ENCODE assay signal across 21 cellular contexts in genomic region chr1:94275116-94275515, GRCh38. TPM values are rescaled to one million over a fixed set of nuclear protein-coding genes. Genes with fewer than 3 reads are reported as not detected.
DNase-seq lines count a peak whose midpoint lies in the region; ATAC-seq and TF ChIP-seq lines count a peak whose summit lies in the region.
"Had no signal": no experiment of that assay in that cellular context is flagged by ENCODE, and none has a peak within 500 bp of the region (broad histone marks: within the 10 kb centered on the region; RNA-seq: fewer than 3 reads in every experiment).

No MANE protein-coding gene starts in this region.

- H2AFZ ChIP-seq in PC-3 (ENCODE audit: low read length) (no peak overlapping the region; the same call in 1 of the 2 replicates), mammary epithelial cell (ENCODE audit: low read depth, low read length) (peak overlapping the region; percentile 0)

- DNase-seq in PC-3 (no peak), mammary epithelial cell (peak; percentile 30), fibroblast of villous mesenchyme (ENCODE audit: low read depth) (peak; percentile 52), kidney glomerular epithelial cell (lab: John Stamatoyannopoulos, UW) (no peak), NCI-H69 (lab: John Stamatoyannopoulos, UW) (no peak), substantia nigra (lab: John Stamatoyannopoulos, UW) (no peak)
- DNase-seq: CD4-positive, alpha-beta T cell; COR-L47; DMS79; Kasumi-1; MG63; NCI-H1417 treated with DMSO at 0.1 percent for 48 hours; NCI-H187 treated with DMSO at 0.1 percent for 48 hours; NCI-H2107; NCI-H2227 treated with DMSO at 0.1 percent for 48 hours; NCI-H510A treated with DMSO at 0.1 percent for 48 hours; NCI-H774; NK-92 treated with Interleukin-12 subunit alpha and Interleukin-12 subunit beta, amount 100 ng/mL, for 24 hours; Peyer's patch had no signal

- CTCF ChIA-PET in PC-3 (lab: Charles Lee) = no interaction called here
- CTCF ChIA-PET in mammary epithelial cell (lab: Charles Lee; ENCODE audit: low non-redundant PET) = no interaction called here

- dilution Hi-C loops in mammary epithelial cell (cut with HindIII; ENCODE audit: low sequenced_read_pairs) = no loop called here

- no peaks in the 10 kb centered on the region for H3K27me3 ChIP-seq in PC-3 (ENCODE audit: low read length)
- no peaks in the 10 kb centered on the region for H3K27me3 ChIP-seq in mammary epithelial cell (ENCODE audit: insufficient read depth, low read length)
- no peaks in the 10 kb centered on the region for H3K27me3 ChIP-seq in stomach smooth muscle (ENCODE audit: control insufficient read depth in 1 of 2, insufficient read depth in 2 of 2, low read length in 2 of 2)
- H3K27me3 ChIP-seq: BLaER1, MG63, Peyer's patch had no signal

- intact Hi-C loops in PC-3 (cut with micrococcal nuclease) = no loop called here
- intact Hi-C loops in mammary epithelial cell (cut with micrococcal nuclease) = no loop called here

- H3K9ac ChIP-seq in PC-3 (ENCODE audit: low read length) = no peak overlapping the region
- H3K9ac ChIP-seq in mammary epithelial cell (ENCODE audit: insufficient read depth, low read length) = no peak overlapping the region
- H3K9ac ChIP-seq in stomach smooth muscle (ENCODE audit: low read length in 2 of 2) = no peak overlapping the region
- H3K9ac ChIP-seq: BLaER1 had no signal

- in situ Hi-C loops in mammary epithelial cell (cut with MboI; ENCODE audit: low sequenced_read_pairs in 2 of 2) = no loop called here

- TF ChIP-seq CTCF in PC-3 (conservative IDR thresholded peaks at IDR 0.05; ENCODE audit: low read depth, low read length) (no peak), mammary epithelial cell (conservative IDR thresholded peaks at IDR 0.05 in 1 of 2, IDR thresholded peaks at IDR 0.05 in 1 of 2; ENCODE audit: extremely low read depth in 1 of 2, insufficient read depth in 1 of 2, low read depth in 1 of 2, low read length in 2 of 2) (no peak), fibroblast of villous mesenchyme (IDR thresholded peaks at IDR 0.05; ENCODE audit: insufficient read depth, low read depth, low read length) (no peak)

- no peak for ATAC-seq in PC-3

- H3K9me3 ChIP-seq in PC-3 (ENCODE audit: low read length) (no peaks in the 10 kb centered on the region), mammary epithelial cell (replicated peaks; ENCODE audit: insufficient read depth, low read length) (no peaks in the 10 kb centered on the region), stomach smooth muscle (ENCODE audit: control insufficient read depth in 2 of 2, low read length in 2 of 2) (no peaks in the 10 kb centered on the region)
- H3K9me3 ChIP-seq: BLaER1, Peyer's patch had no signal

- H3K27ac ChIP-seq in PC-3 (ENCODE audit: low read length) (0 out of 2 replicates have a peak overlapping the region, but pooled peaks have one; percentile 3), mammary epithelial cell (ENCODE audit: insufficient read depth, low read depth, low read length) (no peak overlapping the region), stomach smooth muscle (ENCODE audit: low read length) (peak overlapping the region; percentile 50), substantia nigra (ENCODE audit: low read depth, low read length, poor library complexity, severe bottlenecking) (no peak overlapping the region)
- H3K27ac ChIP-seq: BLaER1, Peyer's patch had no signal

- peaks cover 6% of the 10 kb centered on the region for H3F3A ChIP-seq in PC-3 (ENCODE audit: low read length, unreplicated experiment)

- H4K20me1 ChIP-seq in PC-3 (ENCODE audit: low read length) (no peaks in the 10 kb centered on the region), mammary epithelial cell (ENCODE audit: insufficient read depth, low read length) (no peaks in the 10 kb centered on the region)
- H4K20me1 ChIP-seq: BLaER1 had no signal

- POLR2A ChIA-PET in PC-3 (lab: Charles Lee; ENCODE audit: unreplicated experiment) = no interaction called here

- 32% methylated on average over 2 of the region's 2 CpGs for WGBS in mammary epithelial cell (ENCODE audit: low coverage, missing lambda C conversion rate)

- H3K4me1 ChIP-seq in PC-3 (ENCODE audit: insufficient read depth, low read length) (peaks cover 51% of the 10 kb centered on the region), mammary epithelial cell (ENCODE audit: insufficient read depth, low read length) (peaks cover 33% of the 10 kb centered on the region), stomach smooth muscle (ENCODE audit: control insufficient read depth, insufficient read depth, low read length) (peaks cover 4% of the 10 kb centered on the region)
- H3K4me1 ChIP-seq: BLaER1, Peyer's patch had no signal

- H3K4me3 ChIP-seq in PC-3 (ENCODE audit: low read length) (no peak overlapping the region), mammary epithelial cell (replicated peaks in 1 of 3; ENCODE audit: insufficient read depth in 1 of 3, low read depth in 2 of 3, low read length in 3 of 3) (no peak overlapping the region), fibroblast of villous mesenchyme (ENCODE audit: low read depth, low read length) (no peak overlapping the region), stomach smooth muscle (ENCODE audit: low read length in 2 of 2) (no peak overlapping the region)
- H3K4me3 ChIP-seq: BLaER1, MG63, Peyer's patch had no signal

- H3K4me2 ChIP-seq in PC-3 (ENCODE audit: low read length) = no peak overlapping the region
- H3K4me2 ChIP-seq in mammary epithelial cell (ENCODE audit: insufficient read depth, low read depth, low read length) = no peak overlapping the region
- H3K4me2 ChIP-seq: BLaER1 had no signal

- no TSS peak for BruUV-seq in PC-3 (replicated peaks; lab: Mats Ljungman, UMichigan)
- BruUV-seq in mammary epithelial cell (replicated peaks; lab: Mats Ljungman, UMichigan) = no TSS peak

- H3K36me3 ChIP-seq in PC-3 (ENCODE audit: low read depth, low read length) = no peaks in the 10 kb centered on the region
- no peaks in the 10 kb centered on the region for H3K36me3 ChIP-seq in mammary epithelial cell (ENCODE audit: insufficient read depth, low read length)
- H3K36me3 ChIP-seq in stomach smooth muscle (ENCODE audit: control insufficient read depth in 2 of 2, insufficient read depth in 2 of 2, low read length in 2 of 2) = no peaks in the 10 kb centered on the region
- H3K36me3 ChIP-seq: BLaER1, MG63, Peyer's patch had no signal

- 0 out of 2 replicates have a peak, but pooled peaks cover 6% of the 10 kb centered on the region for H3K79me2 ChIP-seq in PC-3 (ENCODE audit: low read length)
- no peaks in the 10 kb centered on the region for H3K79me2 ChIP-seq in mammary epithelial cell (ENCODE audit: insufficient read depth, low read length)

- H3K9me2 ChIP-seq in PC-3 (replicated peaks; ENCODE audit: low read length) = no peaks in the 10 kb centered on the region

RNA-seq across cellular contexts. Expression of gene ARHGAP29, which starts 37.7 kb away (rescaled TPM):
- total RNA-seq in PC-3 (2014; rRNA removed) (161 and 166 TPM in 2 replicates), mammary epithelial cell (100 to 1,000 TPM in 1 of 2 donors, 10 to 100 TPM in 1; 54.7 to 100 TPM), fibroblast of villous mesenchyme (50.3 and 85.1 TPM in 2 replicates)
- 44.6 TPM for polyA plus RNA-seq in mammary epithelial cell
- polyA minus RNA-seq in mammary epithelial cell = 47.1 TPM
- total RNA-seq: CD4-positive, alpha-beta T cell had no signal

Comparison
In these comparisons a context has a peak if more than half of its experiments do, and no peak if none do; other contexts are left out.
1. DNase-seq: peak in mammary epithelial cell (single experiment) and fibroblast of villous mesenchyme (single experiment); none in PC-3 (single experiment), kidney glomerular epithelial cell (single experiment), NCI-H69 (single experiment) and substantia nigra (0 of 49).
2. H3K27ac ChIP-seq: peak in PC-3 (single experiment) and stomach smooth muscle (single experiment); none in mammary epithelial cell (single experiment) and substantia nigra (single experiment).